Comparison of ENCODE assay signal across 32 cellular contexts in the genomic region with DNA sequence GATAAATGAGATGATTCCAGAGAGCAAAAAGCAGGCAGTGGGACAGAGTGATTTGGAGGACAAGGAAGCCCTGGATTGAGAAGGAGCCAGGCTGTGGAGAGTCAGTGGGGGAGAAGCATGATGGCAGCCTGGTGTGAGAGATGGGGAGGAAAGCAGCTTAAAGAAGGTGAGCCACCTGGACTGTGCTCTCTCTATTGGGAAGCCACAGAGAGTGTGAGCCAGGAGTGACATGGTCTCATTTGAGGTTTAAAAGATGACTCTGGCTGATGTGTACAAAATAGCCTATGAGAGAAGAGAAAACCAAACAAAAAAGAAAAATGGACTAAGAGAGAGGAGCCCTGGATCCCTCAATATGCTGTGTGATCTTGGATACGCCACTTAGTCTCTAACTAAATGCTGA.
"Had no signal": no experiment of that assay in that cellular context is flagged by ENCODE, and none has a peak within 500 bp of the region (broad histone marks: within the 10 kb centered on the region; RNA-seq: fewer than 3 reads in every experiment).

No MANE protein-coding gene starts in this region.

- H3K27ac ChIP-seq: esophagus muscularis mucosa, foreskin keratinocyte, heart left ventricle, left lung, ovary, sigmoid colon, stomach, thyroid gland had no signal

- FAIRE-seq: astrocyte, small intestine, TTC549 had no signal

- H3K36me3 Mint-ChIP-seq: activated naive CD4-positive, alpha-beta T cell treated with anti-CD3 and anti-CD28 coated beads, Interleukin-2, amount 10 ng/mL, durations not matched to agents 7 days and 5 days; activated naive CD8-positive, alpha-beta T cell treated with anti-CD3 and anti-CD28 coated beads, Interleukin-2, amount 10 ng/mL, durations not matched to agents 7 days and 5 days; naive B cell; stimulated activated naive B cell treated with anti-CD40 and anti-IgM and Interleukin-4, amounts not matched to agents 10 μg/mL and 1 μg/mL and 100 μg/mL, for 72 hours; WTC11 had no signal

- H3K27ac Mint-ChIP-seq: activated CD4-positive, alpha-beta memory T cell treated with anti-CD3 and anti-CD28 coated beads, Interleukin-2, amount 10 ng/mL, durations not matched to agents 7 days and 5 days; activated CD4-positive, alpha-beta T cell treated with anti-CD3 and anti-CD28 coated beads, Interleukin-2, amount 10 ng/mL, durations not matched to agents 7 days and 5 days; activated naive CD4-positive, alpha-beta T cell treated with anti-CD3 and anti-CD28 coated beads, Interleukin-2, amount 10 ng/mL, durations not matched to agents 7 days and 5 days; activated naive CD8-positive, alpha-beta T cell treated with anti-CD3 and anti-CD28 coated beads, Interleukin-2, amount 10 ng/mL, durations not matched to agents 7 days and 5 days; activated T-cell treated with anti-CD3 and anti-CD28 coated beads, Interleukin-2, amount 50 U/mL, for 24 hours; dendritic cell treated with granulocyte-macrophage colony-stimulating factor and Interleukin-4, amounts not matched to agents 40 ng/mL and 50 ng/mL, for 4 days; nephron progenitor cell; progenitor cell of endocrine pancreas; stimulated activated naive B cell treated with anti-CD40 and anti-IgM and Interleukin-4, amounts not matched to agents 10 μg/mL and 1 μg/mL and 100 μg/mL, for 72 hours; WTC11 had no signal

- H3K9me3 Mint-ChIP-seq: activated CD4-positive, alpha-beta memory T cell treated with anti-CD3 and anti-CD28 coated beads, Interleukin-2, amount 10 ng/mL, durations not matched to agents 7 days and 5 days; activated CD4-positive, alpha-beta T cell treated with anti-CD3 and anti-CD28 coated beads, Interleukin-2, amount 10 ng/mL, durations not matched to agents 7 days and 5 days; activated naive CD4-positive, alpha-beta T cell treated with anti-CD3 and anti-CD28 coated beads, Interleukin-2, amount 10 ng/mL, durations not matched to agents 7 days and 5 days; activated naive CD8-positive, alpha-beta T cell treated with anti-CD3 and anti-CD28 coated beads, Interleukin-2, amount 10 ng/mL, durations not matched to agents 7 days and 5 days; activated T-cell treated with anti-CD3 and anti-CD28 coated beads, Interleukin-2, amount 50 U/mL, for 24 hours; dendritic cell treated with granulocyte-macrophage colony-stimulating factor and Interleukin-4, amounts not matched to agents 40 ng/mL and 50 ng/mL, for 4 days; naive B cell; nephron progenitor cell; stimulated activated naive B cell treated with anti-CD40 and anti-IgM and Interleukin-4, amounts not matched to agents 10 μg/mL and 1 μg/mL and 100 μg/mL, for 72 hours; WTC11 had no signal

- H3K4me3 Mint-ChIP-seq: activated CD4-positive, alpha-beta memory T cell treated with anti-CD3 and anti-CD28 coated beads, Interleukin-2, amount 10 ng/mL, durations not matched to agents 7 days and 5 days; activated CD4-positive, alpha-beta T cell treated with anti-CD3 and anti-CD28 coated beads, Interleukin-2, amount 10 ng/mL, durations not matched to agents 7 days and 5 days; activated naive CD4-positive, alpha-beta T cell treated with anti-CD3 and anti-CD28 coated beads, Interleukin-2, amount 10 ng/mL, durations not matched to agents 7 days and 5 days; activated naive CD8-positive, alpha-beta T cell treated with anti-CD3 and anti-CD28 coated beads, Interleukin-2, amount 10 ng/mL, durations not matched to agents 7 days and 5 days; activated T-cell treated with anti-CD3 and anti-CD28 coated beads, Interleukin-2, amount 50 U/mL, for 24 hours; dendritic cell treated with granulocyte-macrophage colony-stimulating factor and Interleukin-4, amounts not matched to agents 40 ng/mL and 50 ng/mL, for 4 days; naive B cell; nephron progenitor cell; stimulated activated naive B cell treated with anti-CD40 and anti-IgM and Interleukin-4, amounts not matched to agents 10 μg/mL and 1 μg/mL and 100 μg/mL, for 72 hours; WTC11 had no signal

- DNase-seq: activated CD4-positive, alpha-beta memory T cell treated with anti-CD3 and anti-CD28 coated beads, Interleukin-2, amount 10 ng/mL, durations not matched to agents 7 days and 5 days; activated CD4-positive, alpha-beta T cell treated with anti-CD3 and anti-CD28 coated beads for 1 hour; activated CD4-positive, alpha-beta T cell treated with anti-CD3 and anti-CD28 coated beads, Interleukin-2, amount 10 ng/mL, durations not matched to agents 7 days and 5 days; activated CD8-positive, alpha-beta memory T cell treated with anti-CD3 and anti-CD28 coated beads, Interleukin-2, amount 50 U/mL, for 48 hours; activated gamma-delta T cell; activated naive CD4-positive, alpha-beta T cell treated with anti-CD3 and anti-CD28 coated beads, Interleukin-2, amount 10 ng/mL, durations not matched to agents 7 days and 5 days; activated naive CD8-positive, alpha-beta T cell treated with anti-CD3 and anti-CD28 coated beads, Interleukin-2, amount 10 ng/mL, durations not matched to agents 7 days and 5 days; activated T-cell treated with anti-CD3 and anti-CD28 coated beads, Interleukin-2, amount 50 U/mL, for 24 hours; central memory CD4-positive, alpha-beta T cell; foreskin keratinocyte; heart left ventricle; kidney glomerular epithelial cell; left lung; naive B cell; nephron progenitor cell; ovary; sigmoid colon; small intestine; stimulated activated CD4-positive, alpha-beta T cell treated with anti-CD3 and anti-CD28 coated beads, Interleukin-1b, Interleukin-23, amount 100 ng/mL, for 48 hours; stimulated activated CD4-positive, alpha-beta T cell treated with anti-CD3 and anti-CD28 coated beads, Interleukin-4, amount 100 ng/mL, for 4 hours; stimulated activated CD8-positive, alpha-beta memory T cell treated with anti-CD3 and anti-CD28 coated beads, Interleukin-4, amount 100 ng/mL, for 48 hours; stimulated activated naive B cell treated with anti-CD40 and anti-IgM and Interleukin-4, amounts not matched to agents 10 μg/mL and 1 μg/mL and 100 μg/mL, for 72 hours; stomach; T-helper 9 cell; thyroid gland had no signal

- H3K4me3 ChIP-seq: esophagus muscularis mucosa, heart left ventricle, left lung, lung, ovary, sigmoid colon, stomach, thyroid gland had no signal

- ATAC-seq: foreskin keratinocyte; left lung; stimulated activated naive B cell treated with anti-CD40 and anti-IgM and Interleukin-4, amounts not matched to agents 10 μg/mL and 1 μg/mL and 100 μg/mL, for 72 hours; WTC11 had no signal

- H3K4me1 ChIP-seq: esophagus muscularis mucosa, foreskin keratinocyte, left lung, sigmoid colon, thyroid gland had no signal

- H3K9me3 ChIP-seq: esophagus muscularis mucosa, heart left ventricle, left lung, ovary, sigmoid colon, stomach, thyroid gland had no signal

- H3K27me3 ChIP-seq: esophagus muscularis mucosa, foreskin keratinocyte, heart left ventricle, left lung, ovary, sigmoid colon, stomach, thyroid gland had no signal

- H3K4me1 Mint-ChIP-seq: activated CD4-positive, alpha-beta T cell treated with anti-CD3 and anti-CD28 coated beads, Interleukin-2, amount 10 ng/mL, durations not matched to agents 7 days and 5 days; activated naive CD4-positive, alpha-beta T cell treated with anti-CD3 and anti-CD28 coated beads, Interleukin-2, amount 10 ng/mL, durations not matched to agents 7 days and 5 days; activated naive CD8-positive, alpha-beta T cell treated with anti-CD3 and anti-CD28 coated beads, Interleukin-2, amount 10 ng/mL, durations not matched to agents 7 days and 5 days; naive B cell; stimulated activated naive B cell treated with anti-CD40 and anti-IgM and Interleukin-4, amounts not matched to agents 10 μg/mL and 1 μg/mL and 100 μg/mL, for 72 hours had no signal

- H3K36me3 ChIP-seq: esophagus muscularis mucosa, heart left ventricle, left lung, ovary, sigmoid colon, stomach, thyroid gland had no signal
